8 cellular contexts compared by ENCODE assay signal in the genomic region with DNA sequence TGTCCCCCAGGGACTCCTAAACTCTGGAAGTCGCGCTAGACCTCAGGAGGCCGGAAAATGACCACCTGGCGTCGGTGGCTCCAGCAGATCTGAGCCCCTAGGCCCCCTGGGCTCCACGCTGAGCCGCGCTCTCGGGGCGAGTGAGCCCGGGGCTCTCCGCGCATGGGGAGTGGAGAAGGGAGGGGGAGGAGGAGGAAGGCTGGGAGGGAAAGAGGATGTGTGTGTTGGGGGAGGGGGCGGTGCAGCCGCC. TPM values are rescaled to one million over a fixed set of nuclear protein-coding genes. Genes with fewer than 3 reads are reported as not detected.
DNase-seq lines count a peak whose midpoint lies in the region; ATAC-seq and TF ChIP-seq lines count a peak whose summit lies in the region.

No MANE protein-coding gene starts in this region.

- CTCF ChIA-PET in A673 (lab: Charles Lee), result no interaction called here

- no peaks in the 10 kb centered on the region for H4K20me1 ChIP-seq in hepatocyte (ENCODE audit: insufficient read depth, poor library complexity, severe bottlenecking)

- no peak overlapping the region for H2AFZ ChIP-seq in hepatocyte

- in situ Hi-C loops in SK-MEL-5 (cut with HindIII; ENCODE audit: low pct_unique_long_range_greater_than_20kb, low sequenced_read_pairs), result loop anchor here (25.0 kb wide), 1 partner anchor 122 kb away; no protein-coding TSS in a partner anchor

- POLR2A ChIA-PET in A673 (lab: Charles Lee; ENCODE audit: low non-redundant PET), result no interaction called here

- H3K4me1 ChIP-seq in A673 (ENCODE audit: insufficient read depth, low read length, poor library complexity, severe bottlenecking) (peaks cover 26% of the 10 kb centered on the region), hepatocyte (ENCODE audit: insufficient read depth) (peaks cover 15% of the 10 kb centered on the region)

- TF ChIP-seq CTCF in A673 (conservative IDR thresholded peaks at IDR 0.05; ENCODE audit: low read depth, low read length), result no peak
- TF ChIP-seq CTCF in hepatocyte (IDR thresholded peaks at IDR 0.05; ENCODE audit: poor library complexity), result no peak

- H3K36me3 ChIP-seq in A673 (ENCODE audit: insufficient read depth, low read length, poor library complexity, severe bottlenecking) (peaks cover 7% of the 10 kb centered on the region), hepatocyte (replicated peaks; ENCODE audit: insufficient read depth, low read depth) (no peaks in the 10 kb centered on the region)

- peak; percentile 5 for ATAC-seq in GM21390 (IDR thresholded peaks at IDR 0.05; ENCODE audit: unreplicated experiment)

- no TSS peak for BruUV-seq in A673 (replicated peaks; lab: Mats Ljungman, UMichigan)

- H3K27ac ChIP-seq in A673 (ENCODE audit: low read depth, low read length, poor library complexity, severe bottlenecking) (peak overlapping the region; percentile 83), hepatocyte (no peak overlapping the region)

- no peaks in the 10 kb centered on the region for H3K9me3 ChIP-seq in A673 (ENCODE audit: low read depth, low read length, poor library complexity, severe bottlenecking)
- no peaks in the 10 kb centered on the region for H3K9me3 ChIP-seq in hepatocyte (ENCODE audit: low read depth)

- no peaks in the 10 kb centered on the region for H3K79me2 ChIP-seq in hepatocyte

- H3K27me3 ChIP-seq in A673 (replicated peaks; ENCODE audit: insufficient read depth, low read depth, low read length, poor library complexity) (no peaks in the 10 kb centered on the region), hepatocyte (peaks cover 98% of the 10 kb centered on the region)

- H3K9me2 ChIP-seq in hepatocyte (replicated peaks; ENCODE audit: insufficient read depth), result no peaks in the 10 kb centered on the region

- WGBS in hepatocyte (ENCODE audit: low lambda C conversion rate, missing lambda C conversion rate), result 5% methylated on average over 10 of the region's 15 CpGs

- H3K4me3 ChIP-seq in A673 (ENCODE audit: low read depth, low read length, poor library complexity, severe bottlenecking) (peak overlapping the region; percentile 70), hepatocyte (peak overlapping the region; percentile 8)

- DNase-seq in A673 (ENCODE audit: low spot score) (no peak), SK-MEL-5 (ENCODE audit: low read depth, low spot score) (peak; percentile 66), hepatocyte (ENCODE audit: low spot score) (no peak), GOT3 (lab: John Stamatoyannopoulos, UW) (no peak), DMS79 (lab: John Stamatoyannopoulos, UW) (no peak), RKO (ENCODE audit: low spot score) (no peak)
- DNase-seq in activated CD8-positive, alpha-beta memory T cell treated with anti-CD3 and anti-CD28 coated beads, Interleukin-2, amount 50 U/mL, for 4 hours, result no peak

- H3K4me2 ChIP-seq in hepatocyte, result peak overlapping the region; percentile 87

- intact Hi-C loops in A673 (cut with micrococcal nuclease; ENCODE audit: unreplicated experiment), result no loop called here

RNA-seq across cellular contexts. Expression of a gene that starts 0.9 kb away (rescaled TPM):
- total RNA-seq in A673 (2021) (28.9 and 33.2 TPM in 2 replicates), hepatocyte (not detected in 2 replicates)
- total RNA-seq in SK-MEL-5 (2014; rRNA removed; shearing (Covaris generic)), result 3.6 and 4.8 TPM in 2 replicates
- 24.8 and 33.3 TPM in 2 replicates for polyA plus RNA-seq in SK-MEL-5 (2015; cell fraction: cytosol; rRNA removed)
- 53.0 and 79.0 TPM in 2 replicates for polyA plus RNA-seq in SK-MEL-5 (2015; cell fraction: nucleus; rRNA removed)
- polyA plus RNA-seq in hepatocyte, result 0.44 TPM in 1 of 2 replicates, not detected in the other

RNA-seq across cellular contexts. Expression of a gene that starts 18.3 kb away (rescaled TPM):
- total RNA-seq in A673 (2021) (18.3 and 20.4 TPM in 2 replicates), hepatocyte (0.04 and 0.37 TPM in 2 replicates)
- total RNA-seq in SK-MEL-5 (2014; rRNA removed; shearing (Covaris generic)), result 0.48 and 0.85 TPM in 2 replicates
- 20.5 and 21.8 TPM in 2 replicates for polyA plus RNA-seq in SK-MEL-5 (2015; cell fraction: cytosol; rRNA removed)
- polyA plus RNA-seq in SK-MEL-5 (2015; cell fraction: nucleus; rRNA removed), result 11.2 and 13.9 TPM in 2 replicates
- 1.2 and 2.8 TPM in 2 replicates for polyA plus RNA-seq in hepatocyte

Comparison
In these comparisons a context has a peak if more than half of its experiments do, and no peak if none do; other contexts are left out.
1. RNA of a gene that starts 18.3 kb away (total RNA-seq): 18.3 to 20.4 TPM in A673; 0.48 to 0.85 TPM in SK-MEL-5 and 0.04 to 0.37 TPM in hepatocyte; every median in the first group is over 10 times any median in the second.